In the genomic region with DNA sequence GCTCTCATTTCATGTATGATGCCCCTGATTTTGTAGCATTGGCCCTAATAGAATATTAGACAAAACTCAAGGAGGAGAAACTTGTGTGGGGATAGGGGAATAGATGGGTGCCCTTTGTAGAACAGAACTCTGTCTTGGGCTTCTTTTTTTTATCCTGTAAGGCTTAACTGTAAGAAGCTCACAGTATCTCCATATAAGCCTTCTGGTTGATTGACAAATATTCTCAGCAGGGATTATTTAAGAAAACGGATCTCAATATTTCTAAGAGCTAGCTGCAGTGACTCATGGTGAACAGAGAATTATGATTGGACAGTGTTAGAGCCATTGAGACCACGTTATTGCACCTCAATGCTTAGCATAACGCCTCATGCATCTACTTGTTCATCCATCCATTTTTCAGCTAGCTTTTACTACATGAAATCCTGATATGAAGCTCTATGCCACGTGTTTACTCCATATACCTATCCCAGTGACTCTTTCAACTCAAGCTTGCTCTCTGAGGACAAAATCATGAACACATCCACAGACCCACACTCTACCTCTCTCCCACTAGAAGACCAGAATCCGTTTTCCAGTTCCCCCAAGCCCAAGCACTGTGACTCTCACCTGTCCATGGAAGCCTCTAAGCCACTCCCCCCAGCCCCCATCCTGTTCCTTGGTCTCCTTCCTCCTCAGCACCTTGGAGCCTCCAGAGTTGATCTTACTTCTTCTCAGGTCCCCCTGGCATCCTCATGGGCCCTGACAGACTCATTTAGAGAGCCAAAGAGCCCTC, we compare ENCODE assay signal across 1 cellular context.
TF ChIP-seq lines count a peak whose summit lies in the region.

No MANE protein-coding gene starts in this region.

TF ChIP-seq in H1, 55 proteins besides CTCF, POLR2A, EP300 and RAD21 (continued from another document):
- TF ChIP-seq CBX8 (IDR thresholded peaks at IDR 0.05; ENCODE audit: borderline replicate concordance, low read depth, low read length), result no peak
- TF ChIP-seq SIRT6 (IDR thresholded peaks at IDR 0.05; ENCODE audit: low read length), result no peak
- TF ChIP-seq BACH1 (IDR thresholded peaks at IDR 0.05; ENCODE audit: low read length), result no peak
- TF ChIP-seq NANOG (IDR thresholded peaks at IDR 0.05; ENCODE audit: insufficient read depth, low read depth, low read length, poor library complexity, severe bottlenecking), result no peak
- no peak for TF ChIP-seq TBP (IDR thresholded peaks at IDR 0.05; ENCODE audit: low read depth, low read length)
- TF ChIP-seq BCL11A (IDR thresholded peaks at IDR 0.05; ENCODE audit: low read depth in 2 of 2, low read length in 2 of 2), result no peak
- TF ChIP-seq ATF3 (IDR thresholded peaks at IDR 0.05; ENCODE audit: insufficient read depth, low read depth, low read length), result no peak
- no peak for TF ChIP-seq RFX5 (IDR thresholded peaks at IDR 0.05; ENCODE audit: borderline replicate concordance, low read depth, low read length)
- TF ChIP-seq ASH2L (IDR thresholded peaks at IDR 0.05; ENCODE audit: low read length), result no peak
- TF ChIP-seq SIX5 (IDR thresholded peaks at IDR 0.05; ENCODE audit: low read depth, low read length), result no peak
TF ChIP-seq in H1: peak in this region for 0.
